In genomic region chr17:75927286-75927922, GRCh38 we compare ENCODE assay signal across 8 cellular contexts. TPM values are rescaled to one million over a fixed set of nuclear protein-coding genes. Genes with fewer than 3 reads are reported as not detected.
DNase-seq lines count a peak whose midpoint lies in the region; ATAC-seq, FAIRE-seq and TF ChIP-seq lines count a peak whose summit lies in the region.

No MANE protein-coding gene starts in this region.

- H3K4me3 ChIP-seq in DOHH2 (ENCODE audit: low read length) (no peak overlapping the region), cardiac fibroblast (replicated peaks in 1 of 2; ENCODE audit: low read depth in 2 of 2, low read length in 2 of 2) (no peak overlapping the region), mucosa of descending colon (no peak overlapping the region)
- no peak overlapping the region for H3K4me3 ChIP-seq in CD8-positive, alpha-beta memory T cell (ENCODE audit: low read length)

- DNase-seq in HTR-8/SVneo (ENCODE audit: insufficient read length, low spot score) (peak; percentile 45), cardiac fibroblast (ENCODE audit: low read depth in 2 of 2) (peak in 1 of 2 donors; percentile 16), mucosa of descending colon (peak; percentile 36 to 54 (median 43)), KG1 (lab: John Stamatoyannopoulos, UW) (no peak)
- DNase-seq in CD8-positive, alpha-beta memory T cell: no peak

- no peaks in the 10 kb centered on the region for H3K79me2 ChIP-seq in DOHH2 (ENCODE audit: control insufficient read depth, low read length)

- H3K4me1 ChIP-seq in DOHH2 (ENCODE audit: control insufficient read depth, low read length) (no peaks in the 10 kb centered on the region; the same call in 1 of the 2 replicates), mucosa of descending colon (ENCODE audit: low read depth) (no peaks in the 10 kb centered on the region)
- H3K4me1 ChIP-seq in CD8-positive, alpha-beta memory T cell (ENCODE audit: insufficient read depth, low read length): no peaks in the 10 kb centered on the region

- no peak overlapping the region for H3K27ac ChIP-seq in DOHH2 (ENCODE audit: low read depth, low read length)
- H3K27ac ChIP-seq in CD8-positive, alpha-beta memory T cell (ENCODE audit: low read depth, low read length): no peak overlapping the region

- H3K4me3 Mint-ChIP-seq in CD8-positive, alpha-beta memory T cell: no peak overlapping the region

- H3K9me3 Mint-ChIP-seq in CD8-positive, alpha-beta memory T cell: no peaks in the 10 kb centered on the region

- H3K36me3 Mint-ChIP-seq in CD8-positive, alpha-beta memory T cell: peaks cover 0 to 19% (median 10%) of the 10 kb centered on the region in 3 donors

- intact Hi-C loops in mucosa of descending colon (cut with DNase I, micrococcal nuclease): no loop called here

- no peaks in the 10 kb centered on the region for H3K27me3 ChIP-seq in DOHH2 (ENCODE audit: control insufficient read depth, low read length)
- H3K27me3 ChIP-seq in CD8-positive, alpha-beta memory T cell (ENCODE audit: insufficient read depth, low read length, poor library complexity, severe bottlenecking): no peaks in the 10 kb centered on the region

- POLR2A ChIA-PET in CD8-positive, alpha-beta memory T cell (lab: Charles Lee): interaction anchor here (0.5 to 0.9 kb wide), 2 partner anchors 14 to 53 kb away, joined by 3 to 5 read pairs; no protein-coding TSS in a partner anchor

- H4K20me1 ChIP-seq in DOHH2 (ENCODE audit: control insufficient read depth, insufficient read depth, low read depth, low read length): no peaks in the 10 kb centered on the region

- peaks cover 0 to 1% of the 10 kb centered on the region in 2 donors for H3K27me3 Mint-ChIP-seq in CD8-positive, alpha-beta memory T cell

- H3K4me2 ChIP-seq in DOHH2 (ENCODE audit: low read length): no peak overlapping the region

- no peaks in the 10 kb centered on the region for H3K9me3 ChIP-seq in DOHH2 (ENCODE audit: control insufficient read depth, insufficient read depth, low read length)
- H3K9me3 ChIP-seq in mucosa of descending colon: no peaks in the 10 kb centered on the region
- H3K9me3 ChIP-seq in CD8-positive, alpha-beta memory T cell (ENCODE audit: low read length): no peaks in the 10 kb centered on the region

- no peaks in the 10 kb centered on the region for H3K9me2 ChIP-seq in DOHH2 (replicated peaks; ENCODE audit: control insufficient read depth, low read length)

- H3K36me3 ChIP-seq in DOHH2 (ENCODE audit: control insufficient read depth, low read length) (peaks cover 5% of the 10 kb centered on the region), mucosa of descending colon (ENCODE audit: low read depth) (no peaks in the 10 kb centered on the region)
- no peaks in the 10 kb centered on the region for H3K36me3 ChIP-seq in CD8-positive, alpha-beta memory T cell (ENCODE audit: insufficient read depth, low read length)

- CTCF ChIA-PET in CD8-positive, alpha-beta memory T cell (lab: Charles Lee): interaction anchor here (1.1 to 1.2 kb wide), 3 partner anchors 11 to 87 kb away, joined by 3 to 4 read pairs (median 4); no protein-coding TSS in a partner anchor

- FAIRE-seq in HTR-8/SVneo (lab: Jason Lieb, UNC): peak; percentile 79

- ATAC-seq in mucosa of descending colon (peak; percentile 71), GM18517 (IDR thresholded peaks at IDR 0.05; ENCODE audit: unreplicated experiment) (no peak), GM21515 (IDR thresholded peaks at IDR 0.05; ENCODE audit: unreplicated experiment) (no peak)

- no peak overlapping the region for H3K27ac Mint-ChIP-seq in CD8-positive, alpha-beta memory T cell

- H3F3A ChIP-seq in DOHH2 (ENCODE audit: control insufficient read depth, insufficient read depth): no peaks in the 10 kb centered on the region

- H3K4me1 Mint-ChIP-seq in CD8-positive, alpha-beta memory T cell: no peaks in the 10 kb centered on the region

- peak; percentile 60 for TF ChIP-seq CTCF in DOHH2 (IDR thresholded peaks at IDR 0.05; ENCODE audit: low read depth, low read length, poor library complexity, severe bottlenecking)
- TF ChIP-seq CTCF in cardiac fibroblast (IDR thresholded peaks at IDR 0.05; ENCODE audit: low read depth, low read length): peak; percentile 38
- peak; percentile 25 for TF ChIP-seq CTCF in mucosa of descending colon (IDR thresholded peaks at IDR 0.05)

RNA-seq across cellular contexts. Expression of gene FBF1, which starts 13.4 kb away (rescaled TPM):
- 10 to 100 TPM in 1 of 3 donors, 1 to 10 TPM in 2; 5.2 to 13.6 (median 5.5) TPM for total RNA-seq in mucosa of descending colon
- 10 to 100 TPM; 22.6 to 23.8 TPM for total RNA-seq in CD8-positive, alpha-beta memory T cell
- polyA plus RNA-seq in CD8-positive, alpha-beta memory T cell: 5.7 TPM

RNA-seq across cellular contexts. Expression of gene MRPL38, which starts 22.7 kb away (rescaled TPM):
- total RNA-seq in mucosa of descending colon: 10 to 100 TPM; 87.0 to 98.0 (median 89.4) TPM
- total RNA-seq in CD8-positive, alpha-beta memory T cell: 100 to 1,000 TPM; 171 to 180 TPM
- polyA plus RNA-seq in CD8-positive, alpha-beta memory T cell: 73.1 TPM

RNA-seq across cellular contexts. Expression of gene TRIM65, which starts 30.7 kb away (rescaled TPM):
- total RNA-seq in mucosa of descending colon: 10 to 100 TPM; 13.7 to 23.8 (median 15.4) TPM
- total RNA-seq in CD8-positive, alpha-beta memory T cell: 10 to 100 TPM; 34.9 to 35.4 TPM
- 28.1 TPM for polyA plus RNA-seq in CD8-positive, alpha-beta memory T cell

RNA-seq across cellular contexts. Expression of gene TRIM47, which starts 49.0 kb away (rescaled TPM):
- total RNA-seq in mucosa of descending colon: 10 to 100 TPM; 44.5 to 77.4 (median 53.4) TPM
- total RNA-seq in CD8-positive, alpha-beta memory T cell: 10 to 100 TPM; 12.6 to 14.1 TPM
- 17.6 TPM for polyA plus RNA-seq in CD8-positive, alpha-beta memory T cell

RNA-seq across cellular contexts. Expression of gene ACOX1, which starts 51.6 kb away (rescaled TPM):
- 100 to 1,000 TPM; 128 to 272 (median 154) TPM for total RNA-seq in mucosa of descending colon
- total RNA-seq in CD8-positive, alpha-beta memory T cell: 10 to 100 TPM; 35.1 to 36.1 TPM
- polyA plus RNA-seq in CD8-positive, alpha-beta memory T cell: 15.8 TPM

Comparison
In these comparisons a context has a peak if more than half of its experiments do, and no peak if none do; other contexts are left out.
1. DNase-seq: peak in HTR-8/SVneo (single experiment) and mucosa of descending colon (3 of 3); none in KG1 (single experiment) and CD8-positive, alpha-beta memory T cell (0 of 5).
2. Peak in every context shown above with its lines, with median percentiles within 50 percentile points of each other: CTCF ChIP-seq.